In genomic region chr14:97021571-97022171, GRCh38 we compare ENCODE assay signal across 19 cellular contexts.
A peak's percentile ranks its signal among the peaks of the same experiment; 100 is the strongest.
DNase-seq lines count a peak whose midpoint lies in the region; ATAC-seq and TF ChIP-seq lines count a peak whose summit lies in the region.
"Had no signal": no experiment of that assay in that cellular context is flagged by ENCODE, and none has a peak within 500 bp of the region (broad histone marks: within the 10 kb centered on the region; RNA-seq: fewer than 3 reads in every experiment).

No MANE protein-coding gene starts in this region.

- no peaks in the 10 kb centered on the region for H3K9me3 Mint-ChIP-seq in MCF 10A (ENCODE audit: unreplicated experiment)

- no peak overlapping the region for H2AFZ ChIP-seq in mammary epithelial cell (ENCODE audit: low read depth, low read length)
- H2AFZ ChIP-seq: GM23248 had no signal

- no peaks in the 10 kb centered on the region for H3K36me3 Mint-ChIP-seq in MCF 10A (ENCODE audit: insufficient read depth, unreplicated experiment)
- H3K36me3 Mint-ChIP-seq: mesothelial cell of epicardium had no signal

- H4K20me1 ChIP-seq in mammary epithelial cell (ENCODE audit: insufficient read depth, low read length) = no peaks in the 10 kb centered on the region

- H3K9me3 ChIP-seq in mammary epithelial cell (replicated peaks; ENCODE audit: insufficient read depth, low read length) = peaks cover 6% of the 10 kb centered on the region
- H3K9me3 ChIP-seq in psoas muscle = no peaks in the 10 kb centered on the region

- no TSS peak for BruUV-seq in MCF 10A (replicated peaks; lab: Mats Ljungman, UMichigan)
- no TSS peak for BruUV-seq in mammary epithelial cell (replicated peaks; lab: Mats Ljungman, UMichigan)

- no peak overlapping the region for H3K4me2 ChIP-seq in mammary epithelial cell (ENCODE audit: insufficient read depth, low read depth, low read length)

- H3K27me3 Mint-ChIP-seq in MCF 10A (ENCODE audit: insufficient read depth, unreplicated experiment) = no peaks in the 10 kb centered on the region

- POLR2A ChIA-PET in MCF 10A (lab: Yijun Ruan, JAX) = no interaction called here

- dilution Hi-C loops in mammary epithelial cell (cut with HindIII; ENCODE audit: low sequenced_read_pairs) = no loop called here

- intact Hi-C loops in MCF 10A (cut with micrococcal nuclease) (no loop called here), mammary epithelial cell (cut with micrococcal nuclease) (no loop called here), psoas muscle (cut with DNase I) (no loop called here)

- CTCF ChIA-PET in MCF 10A (lab: Yijun Ruan, JAX) = interaction anchor here (1.0 kb wide), 1 partner anchor 9 kb away, joined by 3 read pairs; no protein-coding TSS in a partner anchor
- CTCF ChIA-PET in mammary epithelial cell (lab: Charles Lee; ENCODE audit: low non-redundant PET) = no interaction called here

- ATAC-seq in psoas muscle = no peak

- H3K27ac Mint-ChIP-seq in MCF 10A (ENCODE audit: low read depth, unreplicated experiment) = no peak overlapping the region
- H3K27ac Mint-ChIP-seq: mesothelial cell of epicardium; T-helper 1 cell treated with Interleukin-12 subunit alpha and Interleukin-12 subunit beta and Interleukin-4 antibody, amounts not matched to agents 30 μg/mL and 1 μg/mL, for 36 hours had no signal

- H3K4me1 Mint-ChIP-seq in MCF 10A (ENCODE audit: insufficient read depth, unreplicated experiment) = no peaks in the 10 kb centered on the region
- H3K4me1 Mint-ChIP-seq: mesothelial cell of epicardium had no signal

- no peak overlapping the region for H3K9ac ChIP-seq in mammary epithelial cell (ENCODE audit: insufficient read depth, low read length)
- H3K9ac ChIP-seq: GM23248 had no signal

- in situ Hi-C loops in mammary epithelial cell (cut with MboI; ENCODE audit: low sequenced_read_pairs in 2 of 2) (no loop called here), SK-MEL-5 (cut with HindIII; ENCODE audit: low pct_unique_long_range_greater_than_20kb, low sequenced_read_pairs) (no loop called here)

- H3K4me1 ChIP-seq in mammary epithelial cell (ENCODE audit: insufficient read depth, low read length) = no peaks in the 10 kb centered on the region
- no peaks in the 10 kb centered on the region for H3K4me1 ChIP-seq in psoas muscle
- H3K4me1 ChIP-seq: right atrium auricular region had no signal

- H3K4me3 Mint-ChIP-seq in MCF 10A (ENCODE audit: unreplicated experiment) = no peak overlapping the region
- H3K4me3 Mint-ChIP-seq: mesothelial cell of epicardium; T-helper 1 cell treated with Interleukin-12 subunit alpha and Interleukin-12 subunit beta and Interleukin-4 antibody, amounts not matched to agents 30 μg/mL and 1 μg/mL, for 36 hours had no signal

- no peak for TF ChIP-seq EP300 in Ishikawa (IDR thresholded peaks at IDR 0.05; ENCODE audit: borderline replicate concordance)

- WGBS in mammary epithelial cell (ENCODE audit: low coverage, missing lambda C conversion rate) = 41% methylated on average over 3 of the region's 3 CpGs
- 61% methylated on average over 3 of the region's 3 CpGs for WGBS in psoas muscle, 3 donors

- DNase-seq in MCF 10A (ENCODE audit: unreplicated experiment) = peak; percentile 38
- DNase-seq in mammary epithelial cell = no peak
- DNase-seq in SK-MEL-5 (ENCODE audit: low read depth, low spot score) = peak; percentile 60
- peak; percentile 55 for DNase-seq in left kidney (ENCODE audit: low read depth, low spot score)
- DNase-seq in psoas muscle = no peak
- no peak for DNase-seq in superior temporal gyrus (ENCODE audit: extremely low spot score)
- no peak for DNase-seq in activated naive CD4-positive, alpha-beta T cell treated with Interleukin-2 at 50 U/mL for 16 hours
- DNase-seq: activated CD4-positive, alpha-beta T cell treated with anti-CD3 and anti-CD28 coated beads for 1 hour; activated naive CD4-positive, alpha-beta T cell; cortex of kidney; GM23248; kidney; NCI-H1417; RPMI8226 had no signal

- H3K27me3 ChIP-seq in mammary epithelial cell (ENCODE audit: insufficient read depth, low read length) = no peaks in the 10 kb centered on the region
- no peaks in the 10 kb centered on the region for H3K27me3 ChIP-seq in psoas muscle (ENCODE audit: insufficient read depth in 3 of 3, low read length in 2 of 3)
- H3K27me3 ChIP-seq: right atrium auricular region had no signal

- no peak for TF ChIP-seq CTCF in MCF 10A (IDR thresholded peaks at IDR 0.05; ENCODE audit: unreplicated experiment)
- TF ChIP-seq CTCF in mammary epithelial cell (conservative IDR thresholded peaks at IDR 0.05 in 1 of 2, IDR thresholded peaks at IDR 0.05 in 1 of 2; ENCODE audit: extremely low read depth in 1 of 2, insufficient read depth in 1 of 2, low read depth in 1 of 2, low read length in 2 of 2) = no peak
- no peak for TF ChIP-seq CTCF in psoas muscle (IDR thresholded peaks at IDR 0.05)

- H3K79me2 ChIP-seq in mammary epithelial cell (ENCODE audit: insufficient read depth, low read length) = no peaks in the 10 kb centered on the region

- TF ChIP-seq RAD21 in Ishikawa (IDR thresholded peaks at IDR 0.05; ENCODE audit: low read depth) = no peak

- H3K4me3 ChIP-seq in mammary epithelial cell (replicated peaks in 1 of 3; ENCODE audit: insufficient read depth in 1 of 3, low read depth in 2 of 3, low read length in 3 of 3) (no peak overlapping the region), psoas muscle (no peak overlapping the region)
- H3K4me3 ChIP-seq: GM23248, right atrium auricular region had no signal

- H3K27ac ChIP-seq in mammary epithelial cell (ENCODE audit: insufficient read depth, low read depth, low read length) = no peak overlapping the region
- H3K27ac ChIP-seq in psoas muscle = no peak overlapping the region
- H3K27ac ChIP-seq: epithelial cell of prostate, GM23248, right atrium auricular region had no signal

- H3K36me3 ChIP-seq in mammary epithelial cell (ENCODE audit: insufficient read depth, low read length) (no peaks in the 10 kb centered on the region), psoas muscle (ENCODE audit: insufficient read depth in 1 of 2, low read depth in 1 of 2) (no peaks in the 10 kb centered on the region)
- H3K36me3 ChIP-seq: right atrium auricular region had no signal

TF ChIP-seq in Ishikawa, 13 proteins besides CTCF, POLR2A, EP300 and RAD21:
- TF ChIP-seq YY1 (IDR thresholded peaks at IDR 0.05; ENCODE audit: low read depth) (peak; percentile 52; the same call in 1 of the 2 replicates), REST (IDR thresholded peaks at IDR 0.05; ENCODE audit: low read depth) (no peak), USF1 (IDR thresholded peaks at IDR 0.05) (peak; percentile 93)

Comparison
In these comparisons a context has a peak if more than half of its experiments do, and no peak if none do; other contexts are left out.
1. DNase-seq: peak in MCF 10A (single experiment), SK-MEL-5 (single experiment) and left kidney (single experiment); none in mammary epithelial cell (single experiment), psoas muscle (0 of 2), superior temporal gyrus (single experiment) and activated naive CD4-positive, alpha-beta T cell treated with Interleukin-2 at 50 U/mL for 16 hours (single experiment).